In the genomic region with DNA sequence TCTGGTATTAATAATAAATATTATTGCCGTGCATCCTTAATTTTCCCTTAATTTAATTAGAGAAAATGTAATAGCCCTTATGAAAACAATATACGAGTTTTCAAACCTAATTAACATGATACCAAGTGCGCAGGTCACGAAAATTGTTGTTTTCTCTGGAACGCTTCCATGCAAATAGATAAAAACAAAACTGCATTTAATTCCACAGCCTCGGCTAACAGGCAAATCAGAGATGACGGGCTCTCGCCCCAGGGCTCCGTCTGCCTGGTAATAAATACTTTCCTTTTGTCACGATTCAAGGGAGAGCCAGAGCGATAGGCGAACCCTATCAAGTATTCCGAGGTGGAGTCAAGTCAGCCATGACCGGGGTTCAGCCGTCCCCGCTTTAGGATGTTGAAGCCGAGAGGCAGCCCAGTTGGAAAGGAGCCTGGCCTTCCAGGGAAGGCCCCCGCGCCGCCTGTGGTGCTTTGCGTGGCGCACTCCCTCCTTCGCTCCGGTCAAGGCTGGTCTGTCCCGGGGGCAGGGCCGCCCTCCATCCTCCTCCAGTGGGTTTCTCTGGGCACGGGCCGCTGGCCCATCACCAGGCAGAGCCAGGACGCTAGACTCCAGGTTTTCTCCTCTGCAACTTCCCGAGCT, we compare ENCODE assay signal across 15 cellular contexts.
DNase-seq lines count a peak whose midpoint lies in the region; ATAC-seq and TF ChIP-seq lines count a peak whose summit lies in the region.
"Had no signal": no experiment of that assay in that cellular context is flagged by ENCODE, and none has a peak within 500 bp of the region (broad histone marks: within the 10 kb centered on the region; RNA-seq: fewer than 3 reads in every experiment).

No MANE protein-coding gene starts in this region.

- H3K14ac ChIP-seq in neuronal stem cell (ENCODE audit: low read length): no peak overlapping the region

- POLR2A ChIA-PET in A673 (lab: Charles Lee; ENCODE audit: low non-redundant PET): no interaction called here

- H3K4me2 ChIP-seq in neuronal stem cell (ENCODE audit: insufficient read depth, low read length, poor library complexity, severe bottlenecking): no peak overlapping the region

- no peaks in the 10 kb centered on the region for H3K27me3 ChIP-seq in A673 (replicated peaks; ENCODE audit: insufficient read depth, low read depth, low read length, poor library complexity)
- H3K27me3 ChIP-seq in neuronal stem cell (ENCODE audit: control insufficient read depth in 3 of 3, insufficient read depth in 3 of 3, low read depth in 1 of 3, low read length in 3 of 3): peaks cover 0 to 3% (median 0%) of the 10 kb centered on the region in 3 experiments

- H3K27ac ChIP-seq in A673 (ENCODE audit: low read depth, low read length, poor library complexity, severe bottlenecking) (no peak overlapping the region), neuronal stem cell (replicated peaks; ENCODE audit: low read length) (no peak overlapping the region)
- H3K27ac ChIP-seq: left lung had no signal

- no TSS peak for BruUV-seq in A673 (replicated peaks; lab: Mats Ljungman, UMichigan)

- H3K9me3 ChIP-seq in A673 (ENCODE audit: low read depth, low read length, poor library complexity, severe bottlenecking): peaks cover 4% of the 10 kb centered on the region
- no peaks in the 10 kb centered on the region for H3K9me3 ChIP-seq in neuronal stem cell (replicated peaks in 1 of 2; ENCODE audit: control insufficient read depth in 2 of 2, insufficient read depth in 1 of 2, low read depth in 1 of 2, low read length in 2 of 2)
- H3K9me3 ChIP-seq: left lung had no signal

- H3K4me1 ChIP-seq in A673 (ENCODE audit: insufficient read depth, low read length, poor library complexity, severe bottlenecking): no peaks in the 10 kb centered on the region
- peaks cover 0 to 2% of the 10 kb centered on the region in 2 donors for H3K4me1 ChIP-seq in neuronal stem cell (ENCODE audit: control insufficient read depth in 2 of 2, insufficient read depth in 1 of 2, low read depth in 1 of 2, low read length in 2 of 2)
- H3K4me1 ChIP-seq: left lung had no signal

- DNase-seq in A673 (ENCODE audit: low spot score) (no peak), M059J (ENCODE audit: low read depth) (peak; percentile 20), dedifferentiated amniotic fluid mesenchymal stem cell (ENCODE audit: extremely low spot score) (peak; percentile 26), neuronal stem cell (ENCODE audit: low spot score) (no peak), omental fat pad (ENCODE audit: low spot score) (no peak), hippocampal formation (lab: John Stamatoyannopoulos, UW) (no peak)
- DNase-seq: activated CD4-positive, alpha-beta T cell treated with anti-CD3 and anti-CD28 coated beads for 48 hours; activated naive CD4-positive, alpha-beta T cell treated with anti-CD3 and anti-CD28 coated beads, Interleukin-2, amount 50 U/mL, for 16 hours; COR-L47; left lung; NK-92 treated with Interleukin-12 subunit alpha and Interleukin-12 subunit beta, amount 100 ng/mL, for 24 hours; SIG-M5; stimulated activated naive CD8-positive, alpha-beta T cell treated with anti-CD3 and anti-CD28 coated beads, Interleukin-15, amount 100 ng/mL, for 72 hours had no signal

- intact Hi-C loops in A673 (cut with micrococcal nuclease; ENCODE audit: unreplicated experiment): no loop called here

- CTCF ChIA-PET in A673 (lab: Charles Lee): no interaction called here

- no peaks in the 10 kb centered on the region for H3K79me1 ChIP-seq in neuronal stem cell (ENCODE audit: low read depth, low read length)

- no peak overlapping the region for H2AK5ac ChIP-seq in neuronal stem cell (ENCODE audit: low read depth, low read length)

- ATAC-seq in HG02970 (IDR thresholded peaks at IDR 0.05; ENCODE audit: low FRiP score, unreplicated experiment): no peak
- no peak for ATAC-seq in omental fat pad (ENCODE audit: low FRiP score)
- ATAC-seq in GM21786 (IDR thresholded peaks at IDR 0.05; ENCODE audit: unreplicated experiment): no peak
- ATAC-seq: left lung; stimulated activated naive CD8-positive, alpha-beta T cell treated with anti-CD3 and anti-CD28 coated beads, Interleukin-15, amount 100 ng/mL, for 72 hours had no signal

- peak overlapping the region; percentile 62 for H2BK15ac ChIP-seq in neuronal stem cell (ENCODE audit: low read length)

- H3K18ac ChIP-seq in neuronal stem cell (ENCODE audit: low read length): peak overlapping the region; percentile 81

- H2BK120ac ChIP-seq in neuronal stem cell (ENCODE audit: low read depth, low read length): no peak overlapping the region

- TF ChIP-seq CTCF in A673 (conservative IDR thresholded peaks at IDR 0.05; ENCODE audit: low read depth, low read length): no peak
- no peak for TF ChIP-seq CTCF in omental fat pad (IDR thresholded peaks at IDR 0.05)

- peak overlapping the region; percentile 49 for H2BK12ac ChIP-seq in neuronal stem cell (ENCODE audit: low read length)

- H2BK5ac ChIP-seq in neuronal stem cell (ENCODE audit: low read length): no peak overlapping the region

- no peak overlapping the region for H4K8ac ChIP-seq in neuronal stem cell (ENCODE audit: low read depth, low read length)

- peak overlapping the region; percentile 9 for H3K4me3 ChIP-seq in A673 (ENCODE audit: low read depth, low read length, poor library complexity, severe bottlenecking)
- H3K4me3 ChIP-seq in neuronal stem cell (ENCODE audit: low read length in 2 of 2): no peak overlapping the region
- H3K4me3 ChIP-seq: left lung had no signal

- H3K36me3 ChIP-seq in A673 (ENCODE audit: insufficient read depth, low read length, poor library complexity, severe bottlenecking) (no peaks in the 10 kb centered on the region), neuronal stem cell (replicated peaks in 1 of 2; ENCODE audit: control insufficient read depth in 2 of 2, insufficient read depth in 2 of 2, low read length in 2 of 2) (no peaks in the 10 kb centered on the region)
- H3K36me3 ChIP-seq: left lung had no signal

- no peak overlapping the region for H3K23ac ChIP-seq in neuronal stem cell (ENCODE audit: low read depth, low read length, poor library complexity)

- no CpG with 5 or more reads among the region's 30 CpGs for WGBS in neuronal stem cell (ENCODE audit: extremely low coverage in 2 of 2, insufficient read length in 2 of 2, insufficient replicate concordance in 1 of 2), 2 donors

- H2AFZ ChIP-seq in neuronal stem cell (ENCODE audit: low read length): no peak overlapping the region

- no peak overlapping the region for H3K4ac ChIP-seq in neuronal stem cell (ENCODE audit: low read length)

- no peak overlapping the region for H3K9ac ChIP-seq in neuronal stem cell (ENCODE audit: low read depth, low read length, poor library complexity)

- no peak overlapping the region for H4K91ac ChIP-seq in neuronal stem cell (ENCODE audit: low read depth, low read length, poor library complexity)

Comparison
In these comparisons a context has a peak if more than half of its experiments do, and no peak if none do; other contexts are left out.
1. DNase-seq: peak in M059J (single experiment) and dedifferentiated amniotic fluid mesenchymal stem cell (single experiment); none in A673 (single experiment), neuronal stem cell (single experiment), omental fat pad (single experiment) and hippocampal formation (0 of 2).